Comparison of ENCODE assay signal across 14 cellular contexts in the genomic region with DNA sequence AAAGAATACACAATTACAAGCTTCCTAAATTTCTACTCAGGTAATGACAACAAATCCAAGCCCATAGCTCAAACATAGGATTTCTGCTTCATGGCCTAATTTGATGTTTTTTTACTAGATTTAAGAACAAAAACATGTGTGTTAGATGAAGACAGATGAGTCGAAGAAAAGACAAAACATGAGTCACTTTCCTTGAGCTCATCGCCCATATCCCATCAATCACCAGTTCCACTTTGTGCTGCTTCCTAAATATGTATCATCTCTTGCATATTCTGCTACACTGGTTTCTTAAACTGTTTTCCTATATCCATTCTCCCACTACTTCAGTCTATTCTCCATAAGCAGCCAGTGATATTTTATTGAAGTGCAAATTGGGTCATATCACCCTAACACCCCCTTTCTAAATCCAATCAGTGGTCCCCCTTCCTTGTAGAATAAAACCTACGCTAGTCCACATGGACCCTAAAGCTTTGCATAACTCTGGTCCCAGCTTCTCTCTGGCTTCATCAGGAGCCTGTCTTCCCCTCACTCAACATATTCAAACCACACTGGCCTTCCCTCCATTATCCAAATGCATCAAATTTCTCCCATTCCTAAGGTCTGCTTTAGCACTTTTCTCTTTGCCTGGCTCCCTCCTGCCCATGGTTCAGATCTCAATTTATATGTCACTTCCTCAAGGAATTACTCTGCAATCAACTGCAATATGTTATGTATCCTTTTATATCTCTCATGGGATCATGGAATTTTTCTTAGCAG.
DNase-seq lines count a peak whose midpoint lies in the region; ATAC-seq and TF ChIP-seq lines count a peak whose summit lies in the region.
"Had no signal": no experiment of that assay in that cellular context is flagged by ENCODE, and none has a peak within 500 bp of the region (broad histone marks: within the 10 kb centered on the region; RNA-seq: fewer than 3 reads in every experiment).

No MANE protein-coding gene starts in this region.

- H3K4me3 ChIP-seq in H7 (ENCODE audit: insufficient read depth, low read depth, low read length): no peak overlapping the region
- no peak overlapping the region for H3K4me3 ChIP-seq in colonic mucosa

- H3K27me3 ChIP-seq in H7 (ENCODE audit: control insufficient read depth, insufficient read depth, low read length): no peaks in the 10 kb centered on the region
- no peaks in the 10 kb centered on the region for H3K27me3 ChIP-seq in colonic mucosa

- peaks cover 42% of the 10 kb centered on the region for H3K4me1 Mint-ChIP-seq in nephron progenitor cell

- H3K27ac ChIP-seq in caudate nucleus (ENCODE audit: low read depth, low read length): peak overlapping the region; percentile 45
- H3K27ac ChIP-seq in colonic mucosa: no peak overlapping the region

- H3K4me1 ChIP-seq in colonic mucosa: no peaks in the 10 kb centered on the region

- no peaks in the 10 kb centered on the region for H3K9me3 ChIP-seq in colonic mucosa

- H3K4me3 Mint-ChIP-seq in nephron progenitor cell: no peak overlapping the region
- H3K4me3 Mint-ChIP-seq: IgD-negative memory B cell had no signal

- H3K27ac Mint-ChIP-seq in nephron progenitor cell: no peak overlapping the region
- H3K27ac Mint-ChIP-seq: IgD-negative memory B cell had no signal

- TF ChIP-seq CTCF in GM20000 (IDR thresholded peaks at IDR 0.05; ENCODE audit: extremely low read depth, missing control alignments): no peak
- no peak for TF ChIP-seq CTCF in nephron progenitor cell (IDR thresholded peaks at IDR 0.05)
- no peak for TF ChIP-seq CTCF in colonic mucosa (IDR thresholded peaks at IDR 0.05)

- DNase-seq in H7 (peak; percentile 5), caudate nucleus (lab: John Stamatoyannopoulos, UW) (peak in 5 of 61 donors; percentile 1 to 42 (median 26)), islet precursor cell (peak; percentile 53), GM20000 (ENCODE audit: low spot score) (no peak), nephron progenitor cell (no peak), colonic mucosa (no peak)
- DNase-seq: C1 segment of cervical spinal cord, EL, MV-4-11, NCI-H1417 treated with DMSO at 0.1 percent for 48 hours, NCI-H2029 treated with DMSO at 0.1 percent for 48 hours, NCI-H510A treated with DMSO at 0.1 percent for 48 hours had no signal

- intact Hi-C loops in colonic mucosa (cut with DNase I): no loop called here

- H3K9me3 Mint-ChIP-seq in nephron progenitor cell: no peaks in the 10 kb centered on the region
- H3K9me3 Mint-ChIP-seq: IgD-negative memory B cell had no signal

- H3K36me3 Mint-ChIP-seq in nephron progenitor cell (ENCODE audit: low read depth): no peaks in the 10 kb centered on the region

- H3K36me3 ChIP-seq in H7 (replicated peaks; ENCODE audit: control insufficient read depth, insufficient read depth, low read length): no peaks in the 10 kb centered on the region
- no peaks in the 10 kb centered on the region for H3K36me3 ChIP-seq in colonic mucosa

- no peak overlapping the region for H3K9ac ChIP-seq in colonic mucosa (ENCODE audit: low read depth in 2 of 2, low read length in 2 of 2)

- ATAC-seq in HG02623 (IDR thresholded peaks at IDR 0.05; ENCODE audit: unreplicated experiment): no peak

- no peaks in the 10 kb centered on the region for H3K27me3 Mint-ChIP-seq in nephron progenitor cell (ENCODE audit: low read depth, poor library complexity)
- H3K27me3 Mint-ChIP-seq: IgD-negative memory B cell had no signal

Comparison
In these comparisons a context has a peak if more than half of its experiments do, and no peak if none do; other contexts are left out.
1. DNase-seq: peak in H7 (single experiment) and islet precursor cell (single experiment); none in GM20000 (single experiment), nephron progenitor cell (single experiment) and colonic mucosa (single experiment).